30 cellular contexts compared by ENCODE assay signal in the genomic region with DNA sequence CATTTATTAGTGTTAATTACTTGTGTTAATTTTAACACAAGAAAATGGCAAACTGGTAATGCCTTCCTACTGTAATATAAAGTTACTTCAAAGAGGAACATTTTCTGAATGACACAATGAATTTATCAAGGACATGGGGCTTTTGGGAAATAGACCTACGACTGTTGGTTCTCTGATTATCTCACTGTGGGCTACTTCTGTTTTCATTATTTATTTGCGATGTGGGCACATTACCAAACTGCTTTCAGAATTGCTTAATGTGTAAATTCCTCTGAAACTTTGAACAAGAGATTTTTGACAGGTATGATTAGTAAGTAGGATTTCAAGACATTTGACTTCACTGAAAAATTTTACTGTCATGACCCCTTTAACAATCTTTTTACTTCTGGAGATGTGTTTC.
"Had no signal": no experiment of that assay in that cellular context is flagged by ENCODE, and none has a peak within 500 bp of the region (broad histone marks: within the 10 kb centered on the region; RNA-seq: fewer than 3 reads in every experiment).

No MANE protein-coding gene starts in this region.

- ATAC-seq: activated T-cell treated with anti-CD3 and anti-CD28 coated beads, Interleukin-2, amount 50 U/mL, for 72 hours; left lung; lower lobe of right lung; naive thymus-derived CD8-positive, alpha-beta T cell; psoas muscle; stimulated activated memory B cell treated with anti-CD40 and anti-IgM and Interleukin-4, amounts not matched to agents 10 μg/mL and 1 μg/mL and 100 μg/mL, for 72 hours; T-helper 17 cell; upper lobe of right lung had no signal

- FAIRE-seq: endometrium, frontal cortex, islet of Langerhans had no signal

- DNase-seq: activated CD4-positive, alpha-beta T cell treated with anti-CD3 and anti-CD28 coated beads for 4 hours; activated CD4-positive, alpha-beta T cell treated with anti-CD3 and anti-CD28 coated beads, Interleukin-2, amount 50 U/mL, for 4 hours; activated CD4-positive, CD25-positive, alpha-beta regulatory T cell; activated effector memory CD4-positive, alpha-beta T cell treated with Interleukin-2 at 50 U/mL for 16 hours; activated naive CD4-positive, alpha-beta T cell treated with Interleukin-2 at 50 U/mL for 16 hours; activated T-cell treated with anti-CD3 and anti-CD28 coated beads for 4 hours; activated T-cell treated with anti-CD3 and anti-CD28 coated beads, Interleukin-2, amount 50 U/mL, for 72 hours; anterior cingulate cortex; colonic mucosa; effector CD8-positive, alpha-beta T cell; esophagus squamous epithelium; glutamatergic neuron; left lung; lower lobe of right lung; mesenchymal stem cell; naive thymus-derived CD8-positive, alpha-beta T cell; nucleus accumbens; psoas muscle; stimulated activated CD4-positive, alpha-beta T cell treated with anti-CD3 and anti-CD28 coated beads, Interleukin-1b, Interleukin-23, amount 100 ng/mL, for 48 hours; stimulated activated CD4-positive, alpha-beta T cell treated with anti-CD3 and anti-CD28 coated beads, Interleukin-4, amount 100 ng/mL, for 4 hours; stimulated activated CD8-positive, alpha-beta memory T cell treated with anti-CD3 and anti-CD28 coated beads, Interleukin-4, amount 100 ng/mL, for 48 hours; stomach; T-helper 17 cell; T1000; tibial artery; upper lobe of right lung had no signal
